1 cellular context compared by ENCODE assay signal in genomic region chr6:159970659-159971063, GRCh38.
TF ChIP-seq lines count a peak whose summit lies in the region.

No MANE protein-coding gene starts in this region.

TF ChIP-seq in HepG2, 621 proteins besides CTCF, POLR2A, EP300 and RAD21 (continued from another document):
- TF ChIP-seq, protein P1, sequence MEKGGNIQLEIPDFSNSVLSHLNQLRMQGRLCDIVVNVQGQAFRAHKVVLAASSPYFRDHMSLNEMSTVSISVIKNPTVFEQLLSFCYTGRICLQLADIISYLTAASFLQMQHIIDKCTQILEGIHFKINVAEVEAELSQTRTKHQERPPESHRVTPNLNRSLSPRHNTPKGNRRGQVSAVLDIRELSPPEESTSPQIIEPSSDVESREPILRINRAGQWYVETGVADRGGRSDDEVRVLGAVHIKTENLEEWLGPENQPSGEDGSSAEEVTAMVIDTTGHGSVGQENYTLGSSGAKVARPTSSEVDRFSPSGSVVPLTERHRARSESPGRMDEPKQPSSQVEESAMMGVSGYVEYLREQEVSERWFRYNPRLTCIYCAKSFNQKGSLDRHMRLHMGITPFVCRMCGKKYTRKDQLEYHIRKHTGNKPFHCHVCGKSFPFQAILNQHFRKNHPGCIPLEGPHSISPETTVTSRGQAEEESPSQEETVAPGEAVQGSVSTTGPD (CRISPR knock-in tag; IDR thresholded peaks at IDR 0.05) = no peak
- TF ChIP-seq ARID4A (CRISPR knock-in tag; IDR thresholded peaks at IDR 0.05; ENCODE audit: borderline replicate concordance) (peak; percentile 23; the same call in 1 of the 2 replicates), ZFP91 (CRISPR knock-in tag; IDR thresholded peaks at IDR 0.05; ENCODE audit: borderline replicate concordance) (0 out of 2 replicates have a peak, but pooled peaks have one; percentile 26), DMTF1 (CRISPR knock-in tag; IDR thresholded peaks at IDR 0.05) (no peak), RFXAP (CRISPR knock-in tag; IDR thresholded peaks at IDR 0.05; ENCODE audit: borderline replicate concordance) (no peak), TRIM24 (CRISPR knock-in tag; IDR thresholded peaks at IDR 0.05) (no peak), KMT2A (CRISPR knock-in tag; IDR thresholded peaks at IDR 0.05) (peak; percentile 46; the same call in 1 of the 2 replicates), ZNF329 (CRISPR knock-in tag; IDR thresholded peaks at IDR 0.05; ENCODE audit: low read depth) (no peak), ELF3 (CRISPR knock-in tag; IDR thresholded peaks at IDR 0.05) (no peak), HOXA7 (CRISPR knock-in tag; IDR thresholded peaks at IDR 0.05) (no peak), ZNF530 (CRISPR knock-in tag; IDR thresholded peaks at IDR 0.05; ENCODE audit: low read depth) (no peak), RORA (CRISPR knock-in tag; IDR thresholded peaks at IDR 0.05) (no peak), KDM5A (IDR thresholded peaks at IDR 0.05; ENCODE audit: borderline replicate concordance, low read length) (no peak), ZFAT (CRISPR knock-in tag; conservative IDR thresholded peaks at IDR 0.05) (no peak), ZFX (CRISPR knock-in tag; IDR thresholded peaks at IDR 0.05; ENCODE audit: low read depth) (peak; percentile 29; the same call in 1 of the 2 replicates), ZIK1 (CRISPR knock-in tag; IDR thresholded peaks at IDR 0.05; ENCODE audit: borderline replicate concordance, low read depth) (no peak), SIN3B (IDR thresholded peaks at IDR 0.05; ENCODE audit: low read length) (no peak), TBP (CRISPR knock-in tag; IDR thresholded peaks at IDR 0.05) (no peak), SCMH1 (CRISPR knock-in tag; IDR thresholded peaks at IDR 0.05; ENCODE audit: borderline replicate concordance) (no peak), PRPF4 (IDR thresholded peaks at IDR 0.05; ENCODE audit: low read depth, low read length, poor library complexity, severe bottlenecking) (peak; percentile 33), SPEN (CRISPR knock-in tag; IDR thresholded peaks at IDR 0.05; ENCODE audit: low read depth) (no peak), CEBPB (IDR thresholded peaks at IDR 0.05; ENCODE audit: borderline replicate concordance, low read depth, low read length) (no peak), FOXP1 (IDR thresholded peaks at IDR 0.05) (no peak), FOXP1 (CRISPR knock-in tag; IDR thresholded peaks at IDR 0.05) (no peak), SMC3 (IDR thresholded peaks at IDR 0.05; ENCODE audit: low read length) (no peak)
- TF ChIP-seq, protein P2, sequence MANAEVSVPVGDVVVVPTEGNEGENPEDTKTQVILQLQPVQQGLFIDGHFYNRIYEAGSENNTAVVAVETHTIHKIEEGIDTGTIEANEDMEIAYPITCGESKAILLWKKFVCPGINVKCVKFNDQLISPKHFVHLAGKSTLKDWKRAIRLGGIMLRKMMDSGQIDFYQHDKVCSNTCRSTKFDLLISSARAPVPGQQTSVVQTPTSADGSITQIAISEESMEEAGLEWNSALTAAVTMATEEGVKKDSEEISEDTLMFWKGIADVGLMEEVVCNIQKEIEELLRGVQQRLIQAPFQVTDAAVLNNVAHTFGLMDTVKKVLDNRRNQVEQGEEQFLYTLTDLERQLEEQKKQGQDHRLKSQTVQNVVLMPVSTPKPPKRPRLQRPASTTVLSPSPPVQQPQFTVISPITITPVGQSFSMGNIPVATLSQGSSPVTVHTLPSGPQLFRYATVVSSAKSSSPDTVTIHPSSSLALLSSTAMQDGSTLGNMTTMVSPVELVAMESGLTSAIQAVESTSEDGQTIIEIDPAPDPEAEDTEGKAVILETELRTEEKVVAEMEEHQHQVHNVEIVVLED (CRISPR knock-in tag; IDR thresholded peaks at IDR 0.05; ENCODE audit: borderline replicate concordance) = no peak
- TF ChIP-seq, protein P3, sequence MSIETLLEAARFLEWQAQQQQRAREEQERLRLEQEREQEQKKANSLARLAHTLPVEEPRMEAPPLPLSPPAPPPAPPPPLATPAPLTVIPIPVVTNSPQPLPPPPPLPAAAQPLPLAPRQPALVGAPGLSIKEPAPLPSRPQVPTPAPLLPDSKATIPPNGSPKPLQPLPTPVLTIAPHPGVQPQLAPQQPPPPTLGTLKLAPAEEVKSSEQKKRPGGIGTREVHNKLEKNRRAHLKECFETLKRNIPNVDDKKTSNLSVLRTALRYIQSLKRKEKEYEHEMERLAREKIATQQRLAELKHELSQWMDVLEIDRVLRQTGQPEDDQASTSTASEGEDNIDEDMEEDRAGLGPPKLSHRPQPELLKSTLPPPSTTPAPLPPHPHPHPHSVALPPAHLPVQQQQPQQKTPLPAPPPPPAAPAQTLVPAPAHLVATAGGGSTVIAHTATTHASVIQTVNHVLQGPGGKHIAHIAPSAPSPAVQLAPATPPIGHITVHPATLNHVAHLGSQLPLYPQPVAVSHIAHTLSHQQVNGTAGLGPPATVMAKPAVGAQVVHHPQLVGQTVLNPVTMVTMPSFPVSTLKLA (IDR thresholded peaks at IDR 0.05) = no peak
